In genomic region chr5:98540056-98540455, GRCh38 we compare ENCODE assay signal across 17 cellular contexts.
"Had no signal": no experiment of that assay in that cellular context is flagged by ENCODE, and none has a peak within 500 bp of the region (broad histone marks: within the 10 kb centered on the region; RNA-seq: fewer than 3 reads in every experiment).

No MANE protein-coding gene starts in this region.

- H3K4me3 ChIP-seq: dorsolateral prefrontal cortex, gastrocnemius medialis, heart right ventricle, ovary, right atrium auricular region, stomach had no signal

- H3K27ac Mint-ChIP-seq: naive thymus-derived CD4-positive, alpha-beta T cell; nephron progenitor cell had no signal

- DNase-seq: cortex of kidney; dorsolateral prefrontal cortex; effector CD8-positive, alpha-beta T cell; gastrocnemius medialis; heart right ventricle; hypothalamus; kidney glomerular epithelial cell; mammary epithelial cell; naive thymus-derived CD4-positive, alpha-beta T cell; nephron progenitor cell; ovary; small intestine; stimulated activated CD4-positive, alpha-beta T cell treated with anti-CD3 and anti-CD28 coated beads, Interleukin-12 subunit alpha, Interleukin-12 subunit beta, amount 100 ng/mL, for 4 hours; stimulated activated naive CD4-positive, alpha-beta T cell; stomach; trophoblast cell had no signal

- H3K4me1 Mint-ChIP-seq: naive thymus-derived CD4-positive, alpha-beta T cell had no signal

- H3K36me3 Mint-ChIP-seq: naive thymus-derived CD4-positive, alpha-beta T cell had no signal

- H3K4me3 Mint-ChIP-seq: naive thymus-derived CD4-positive, alpha-beta T cell; nephron progenitor cell had no signal
